Comparison of ENCODE assay signal across 7 cellular contexts in the genomic region with DNA sequence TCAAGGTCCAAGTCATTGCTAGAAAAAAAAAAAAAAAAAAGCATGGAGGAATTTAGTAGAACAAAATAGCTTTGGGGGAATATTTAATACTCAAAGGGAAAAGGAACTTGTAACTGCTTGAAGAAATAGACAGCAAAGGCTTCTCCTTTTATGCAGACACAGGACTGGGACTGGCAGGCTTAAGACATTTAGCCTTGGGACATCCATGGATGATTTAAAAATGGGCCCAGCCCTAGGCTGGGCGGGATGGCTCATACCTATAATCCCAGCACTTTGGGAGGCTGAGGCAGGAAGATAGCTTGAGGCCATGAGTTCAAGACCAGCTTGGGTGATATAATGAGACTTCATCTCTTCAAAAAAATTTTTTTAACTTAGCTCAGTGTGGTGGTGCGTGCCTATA. TPM values are rescaled to one million over a fixed set of nuclear protein-coding genes. Genes with fewer than 3 reads are reported as not detected.
"Had no signal": no experiment of that assay in that cellular context is flagged by ENCODE, and none has a peak within 500 bp of the region (broad histone marks: within the 10 kb centered on the region; RNA-seq: fewer than 3 reads in every experiment).

No MANE protein-coding gene starts in this region.

- H3K4me3 ChIP-seq: K562 had no signal

- H3K27ac ChIP-seq: HL-60 had no signal

- ATAC-seq: HepG2, K562 had no signal

- DNase-seq: IMR-90 had no signal

RNA-seq across cellular contexts. Expression of a gene that starts 41.2 kb away (rescaled TPM):
- total RNA-seq: HepG2, HT-29, HT1080, IMR-90 had no signal
- polyA plus RNA-seq: HepG2, IgD-negative memory B cell, IMR-90 had no signal
